1 cellular context compared by ENCODE assay signal in genomic region chr4:74202062-74202586, GRCh38.
A peak's percentile ranks its signal among the peaks of the same experiment; 100 is the strongest.
TF ChIP-seq lines count a peak whose summit lies in the region.

No MANE protein-coding gene starts in this region.

TF ChIP-seq in HepG2, 621 proteins besides CTCF, POLR2A, EP300 and RAD21 (continued from another document and continues in another):
- TF ChIP-seq CEBPZ (IDR thresholded peaks at IDR 0.05; ENCODE audit: low read length) (no peak), TAF1 (CRISPR knock-in tag; IDR thresholded peaks at IDR 0.05) (no peak), ZBTB4 (CRISPR knock-in tag; IDR thresholded peaks at IDR 0.05; ENCODE audit: borderline replicate concordance) (no peak), DMAP1 (CRISPR knock-in tag; IDR thresholded peaks at IDR 0.05) (0 out of 2 replicates have a peak, but pooled peaks have one; percentile 29), ZNF577 (CRISPR knock-in tag; IDR thresholded peaks at IDR 0.05; ENCODE audit: borderline replicate concordance, low read depth) (no peak), RBM39 (IDR thresholded peaks at IDR 0.05; ENCODE audit: low read depth, low read length, poor library complexity, severe bottlenecking) (no peak), ZNF329 (CRISPR knock-in tag; IDR thresholded peaks at IDR 0.05; ENCODE audit: low read depth) (no peak), HNRNPH1 (optimal IDR thresholded peaks at IDR 0.05; ENCODE audit: low read depth, low read length) (no peak), KDM3A (CRISPR knock-in tag; IDR thresholded peaks at IDR 0.05; ENCODE audit: low read depth) (peak; percentile 80; the same call in 1 of the 2 replicates), ARHGAP35 (CRISPR knock-in tag; IDR thresholded peaks at IDR 0.05; ENCODE audit: borderline replicate concordance) (no peak), ZNF3 (CRISPR knock-in tag; IDR thresholded peaks at IDR 0.05) (no peak), ZNF546 (CRISPR knock-in tag; conservative IDR thresholded peaks at IDR 0.05) (no peak), ZFYVE20 (CRISPR knock-in tag; IDR thresholded peaks at IDR 0.05; ENCODE audit: borderline replicate concordance, low read depth) (no peak), KAT8 (CRISPR knock-in tag; IDR thresholded peaks at IDR 0.05) (peak; percentile 69; the same call in 1 of the 2 replicates), ZSCAN25 (CRISPR knock-in tag; IDR thresholded peaks at IDR 0.05) (no peak), CCAR2 (optimal IDR thresholded peaks at IDR 0.05; ENCODE audit: low read depth, low read length) (no peak), ZNF383 (CRISPR knock-in tag; IDR thresholded peaks at IDR 0.05; ENCODE audit: borderline replicate concordance) (no peak), ZBTB38 (CRISPR knock-in tag; IDR thresholded peaks at IDR 0.05) (no peak), MYC (CRISPR knock-in tag; IDR thresholded peaks at IDR 0.05; ENCODE audit: borderline replicate concordance) (no peak), HDAC6 (IDR thresholded peaks at IDR 0.05; ENCODE audit: low read depth, low read length) (no peak), MEF2D (CRISPR knock-in tag; IDR thresholded peaks at IDR 0.05) (peak; percentile 59; the same call in 1 of the 2 replicates)
- TF ChIP-seq, protein P1, sequence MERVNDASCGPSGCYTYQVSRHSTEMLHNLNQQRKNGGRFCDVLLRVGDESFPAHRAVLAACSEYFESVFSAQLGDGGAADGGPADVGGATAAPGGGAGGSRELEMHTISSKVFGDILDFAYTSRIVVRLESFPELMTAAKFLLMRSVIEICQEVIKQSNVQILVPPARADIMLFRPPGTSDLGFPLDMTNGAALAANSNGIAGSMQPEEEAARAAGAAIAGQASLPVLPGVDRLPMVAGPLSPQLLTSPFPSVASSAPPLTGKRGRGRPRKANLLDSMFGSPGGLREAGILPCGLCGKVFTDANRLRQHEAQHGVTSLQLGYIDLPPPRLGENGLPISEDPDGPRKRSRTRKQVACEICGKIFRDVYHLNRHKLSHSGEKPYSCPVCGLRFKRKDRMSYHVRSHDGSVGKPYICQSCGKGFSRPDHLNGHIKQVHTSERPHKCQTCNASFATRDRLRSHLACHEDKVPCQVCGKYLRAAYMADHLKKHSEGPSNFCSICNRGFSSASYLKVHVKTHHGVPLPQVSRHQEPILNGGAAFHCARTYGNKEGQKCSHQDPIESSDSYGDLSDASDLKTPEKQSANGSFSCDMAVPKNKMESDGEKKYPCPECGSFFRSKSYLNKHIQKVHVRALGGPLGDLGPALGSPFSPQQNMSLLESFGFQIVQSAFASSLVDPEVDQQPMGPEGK (CRISPR knock-in tag; IDR thresholded peaks at IDR 0.05): 0 out of 2 replicates have a peak, but pooled peaks have one; percentile 26
- TF ChIP-seq, protein P2, sequence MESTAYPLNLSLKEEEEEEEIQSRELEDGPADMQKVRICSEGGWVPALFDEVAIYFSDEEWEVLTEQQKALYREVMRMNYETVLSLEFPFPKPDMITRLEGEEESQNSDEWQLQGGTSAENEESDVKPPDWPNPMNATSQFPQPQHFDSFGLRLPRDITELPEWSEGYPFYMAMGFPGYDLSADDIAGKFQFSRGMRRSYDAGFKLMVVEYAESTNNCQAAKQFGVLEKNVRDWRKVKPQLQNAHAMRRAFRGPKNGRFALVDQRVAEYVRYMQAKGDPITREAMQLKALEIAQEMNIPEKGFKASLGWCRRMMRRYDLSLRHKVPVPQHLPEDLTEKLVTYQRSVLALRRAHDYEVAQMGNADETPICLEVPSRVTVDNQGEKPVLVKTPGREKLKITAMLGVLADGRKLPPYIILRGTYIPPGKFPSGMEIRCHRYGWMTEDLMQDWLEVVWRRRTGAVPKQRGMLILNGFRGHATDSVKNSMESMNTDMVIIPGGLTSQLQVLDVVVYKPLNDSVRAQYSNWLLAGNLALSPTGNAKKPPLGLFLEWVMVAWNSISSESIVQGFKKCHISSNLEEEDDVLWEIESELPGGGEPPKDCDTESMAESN (CRISPR knock-in tag; conservative IDR thresholded peaks at IDR 0.05): no peak; the same call in 1 of the 2 replicates
- TF ChIP-seq, protein P3, sequence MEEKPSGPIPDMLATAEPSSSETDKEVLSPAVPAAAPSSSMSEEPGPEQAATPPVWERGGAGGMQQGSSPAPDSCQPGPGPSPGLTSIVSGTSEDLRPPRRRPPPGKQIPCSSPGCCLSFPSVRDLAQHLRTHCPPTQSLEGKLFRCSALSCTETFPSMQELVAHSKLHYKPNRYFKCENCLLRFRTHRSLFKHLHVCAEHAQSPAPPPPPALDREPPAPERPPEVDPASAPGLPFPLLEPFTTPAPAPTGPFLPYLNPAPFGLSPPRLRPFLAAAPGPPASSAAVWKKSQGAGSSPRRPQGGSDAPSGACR (CRISPR knock-in tag; IDR thresholded peaks at IDR 0.05): peak; percentile 82; the same call in 1 of the 2 replicates
- TF ChIP-seq, protein P4, sequence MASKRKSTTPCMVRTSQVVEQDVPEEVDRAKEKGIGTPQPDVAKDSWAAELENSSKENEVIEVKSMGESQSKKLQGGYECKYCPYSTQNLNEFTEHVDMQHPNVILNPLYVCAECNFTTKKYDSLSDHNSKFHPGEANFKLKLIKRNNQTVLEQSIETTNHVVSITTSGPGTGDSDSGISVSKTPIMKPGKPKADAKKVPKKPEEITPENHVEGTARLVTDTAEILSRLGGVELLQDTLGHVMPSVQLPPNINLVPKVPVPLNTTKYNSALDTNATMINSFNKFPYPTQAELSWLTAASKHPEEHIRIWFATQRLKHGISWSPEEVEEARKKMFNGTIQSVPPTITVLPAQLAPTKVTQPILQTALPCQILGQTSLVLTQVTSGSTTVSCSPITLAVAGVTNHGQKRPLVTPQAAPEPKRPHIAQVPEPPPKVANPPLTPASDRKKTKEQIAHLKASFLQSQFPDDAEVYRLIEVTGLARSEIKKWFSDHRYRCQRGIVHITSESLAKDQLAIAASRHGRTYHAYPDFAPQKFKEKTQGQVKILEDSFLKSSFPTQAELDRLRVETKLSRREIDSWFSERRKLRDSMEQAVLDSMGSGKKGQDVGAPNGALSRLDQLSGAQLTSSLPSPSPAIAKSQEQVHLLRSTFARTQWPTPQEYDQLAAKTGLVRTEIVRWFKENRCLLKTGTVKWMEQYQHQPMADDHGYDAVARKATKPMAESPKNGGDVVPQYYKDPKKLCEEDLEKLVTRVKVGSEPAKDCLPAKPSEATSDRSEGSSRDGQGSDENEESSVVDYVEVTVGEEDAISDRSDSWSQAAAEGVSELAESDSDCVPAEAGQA (IDR thresholded peaks at IDR 0.05; ENCODE audit: low read depth): 0 out of 2 replicates have a peak, but pooled peaks have one; percentile 21
- TF ChIP-seq, protein P4 (CRISPR knock-in tag; IDR thresholded peaks at IDR 0.05; ENCODE audit: borderline replicate concordance): no peak; the same call in 1 of the 2 replicates
- TF ChIP-seq, protein P5, sequence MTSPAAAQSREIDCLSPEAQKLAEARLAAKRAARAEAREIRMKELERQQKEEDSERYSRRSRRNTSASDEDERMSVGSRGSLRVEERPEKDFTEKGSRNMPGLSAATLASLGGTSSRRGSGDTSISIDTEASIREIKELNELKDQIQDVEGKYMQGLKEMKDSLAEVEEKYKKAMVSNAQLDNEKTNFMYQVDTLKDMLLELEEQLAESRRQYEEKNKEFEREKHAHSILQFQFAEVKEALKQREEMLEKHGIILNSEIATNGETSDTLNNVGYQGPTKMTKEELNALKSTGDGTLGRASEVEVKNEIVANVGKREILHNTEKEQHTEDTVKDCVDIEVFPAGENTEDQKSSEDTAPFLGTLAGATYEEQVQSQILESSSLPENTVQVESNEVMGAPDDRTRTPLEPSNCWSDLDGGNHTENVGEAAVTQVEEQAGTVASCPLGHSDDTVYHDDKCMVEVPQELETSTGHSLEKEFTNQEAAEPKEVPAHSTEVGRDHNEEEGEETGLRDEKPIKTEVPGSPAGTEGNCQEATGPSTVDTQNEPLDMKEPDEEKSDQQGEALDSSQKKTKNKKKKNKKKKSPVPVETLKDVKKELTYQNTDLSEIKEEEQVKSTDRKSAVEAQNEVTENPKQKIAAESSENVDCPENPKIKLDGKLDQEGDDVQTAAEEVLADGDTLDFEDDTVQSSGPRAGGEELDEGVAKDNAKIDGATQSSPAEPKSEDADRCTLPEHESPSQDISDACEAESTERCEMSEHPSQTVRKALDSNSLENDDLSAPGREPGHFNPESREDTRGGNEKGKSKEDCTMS (CRISPR knock-in tag; conservative IDR thresholded peaks at IDR 0.05): no peak
- TF ChIP-seq, protein P6, sequence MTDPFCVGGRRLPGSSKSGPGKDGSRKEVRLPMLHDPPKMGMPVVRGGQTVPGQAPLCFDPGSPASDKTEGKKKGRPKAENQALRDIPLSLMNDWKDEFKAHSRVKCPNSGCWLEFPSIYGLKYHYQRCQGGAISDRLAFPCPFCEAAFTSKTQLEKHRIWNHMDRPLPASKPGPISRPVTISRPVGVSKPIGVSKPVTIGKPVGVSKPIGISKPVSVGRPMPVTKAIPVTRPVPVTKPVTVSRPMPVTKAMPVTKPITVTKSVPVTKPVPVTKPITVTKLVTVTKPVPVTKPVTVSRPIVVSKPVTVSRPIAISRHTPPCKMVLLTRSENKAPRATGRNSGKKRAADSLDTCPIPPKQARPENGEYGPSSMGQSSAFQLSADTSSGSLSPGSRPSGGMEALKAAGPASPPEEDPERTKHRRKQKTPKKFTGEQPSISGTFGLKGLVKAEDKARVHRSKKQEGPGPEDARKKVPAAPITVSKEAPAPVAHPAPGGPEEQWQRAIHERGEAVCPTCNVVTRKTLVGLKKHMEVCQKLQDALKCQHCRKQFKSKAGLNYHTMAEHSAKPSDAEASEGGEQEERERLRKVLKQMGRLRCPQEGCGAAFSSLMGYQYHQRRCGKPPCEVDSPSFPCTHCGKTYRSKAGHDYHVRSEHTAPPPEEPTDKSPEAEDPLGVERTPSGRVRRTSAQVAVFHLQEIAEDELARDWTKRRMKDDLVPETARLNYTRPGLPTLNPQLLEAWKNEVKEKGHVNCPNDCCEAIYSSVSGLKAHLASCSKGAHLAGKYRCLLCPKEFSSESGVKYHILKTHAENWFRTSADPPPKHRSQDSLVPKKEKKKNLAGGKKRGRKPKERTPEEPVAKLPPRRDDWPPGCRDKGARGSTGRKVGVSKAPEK (CRISPR knock-in tag; IDR thresholded peaks at IDR 0.05; ENCODE audit: borderline replicate concordance): peak; percentile 88; the same call in 1 of the 2 replicates
